27 cellular contexts compared by ENCODE assay signal in the genomic region with DNA sequence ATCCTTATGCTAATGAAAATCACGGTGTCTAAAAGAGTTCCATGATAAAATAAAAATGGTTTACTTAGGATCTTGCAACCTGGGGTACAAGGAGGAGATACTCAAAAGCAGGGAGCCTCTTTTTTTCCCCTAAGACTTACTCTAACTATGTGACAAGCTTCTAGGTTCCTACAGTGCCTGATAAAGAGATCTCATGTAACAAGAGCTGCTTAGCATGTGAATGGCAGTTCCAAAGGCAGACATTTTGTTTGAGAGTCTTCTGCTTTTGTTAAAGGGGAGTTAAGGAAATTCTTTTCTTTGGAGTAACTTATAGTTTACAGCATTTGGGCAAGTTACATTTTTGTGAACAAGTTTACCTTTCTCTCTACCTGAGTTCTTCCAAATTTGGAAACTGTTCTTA.
"Had no signal": no experiment of that assay in that cellular context is flagged by ENCODE, and none has a peak within 500 bp of the region (broad histone marks: within the 10 kb centered on the region; RNA-seq: fewer than 3 reads in every experiment).

No MANE protein-coding gene starts in this region.

- H3K4me3 Mint-ChIP-seq: immature natural killer cell; naive thymus-derived CD8-positive, alpha-beta T cell; nephron progenitor cell; stimulated activated naive B cell treated with anti-CD40 and anti-IgM and Interleukin-4, amounts not matched to agents 10 μg/mL and 1 μg/mL and 100 μg/mL, for 72 hours; stimulated activated naive CD8-positive, alpha-beta T cell treated with anti-CD3 and anti-CD28 coated beads, Interleukin-15, Interleukin-2, amounts not matched to agents 100 ng/mL and 50 ng/mL, for 24 hours had no signal

- H3K27me3 ChIP-seq: esophagus muscularis mucosa, foreskin keratinocyte, gastroesophageal sphincter, heart right ventricle, right lobe of liver, tibial nerve, vagina had no signal

- H3K9ac ChIP-seq: parathyroid adenoma had no signal

- H3K36me3 ChIP-seq: esophagus muscularis mucosa, gastroesophageal sphincter, heart right ventricle, left ventricle myocardium inferior, lower lobe of right lung, right lobe of liver, thoracic aorta, tibial nerve, vagina had no signal

- H3K9me3 ChIP-seq: esophagus muscularis mucosa, gastroesophageal sphincter, lower lobe of right lung, right lobe of liver, thoracic aorta, tibial nerve, vagina had no signal

- H3K36me3 Mint-ChIP-seq: immature natural killer cell; naive thymus-derived CD8-positive, alpha-beta T cell; stimulated activated naive B cell treated with anti-CD40 and anti-IgM and Interleukin-4, amounts not matched to agents 10 μg/mL and 1 μg/mL and 100 μg/mL, for 72 hours had no signal

- H3K27ac ChIP-seq: coronary artery, esophagus muscularis mucosa, foreskin keratinocyte, gastroesophageal sphincter, heart right ventricle, left ventricle myocardium inferior, lower lobe of right lung, parathyroid adenoma, right lobe of liver, thoracic aorta, tibial nerve, vagina had no signal

- H3K4me1 Mint-ChIP-seq: immature natural killer cell; naive thymus-derived CD8-positive, alpha-beta T cell; nephron progenitor cell; stimulated activated naive B cell treated with anti-CD40 and anti-IgM and Interleukin-4, amounts not matched to agents 10 μg/mL and 1 μg/mL and 100 μg/mL, for 72 hours had no signal

- H2AFZ ChIP-seq: parathyroid adenoma had no signal

- H3K4me3 ChIP-seq: coronary artery, esophagus muscularis mucosa, gastroesophageal sphincter, heart right ventricle, left ventricle myocardium inferior, lower lobe of right lung, right lobe of liver, thoracic aorta, tibial nerve, vagina had no signal

- H3K9me3 Mint-ChIP-seq: nephron progenitor cell; stimulated activated naive B cell treated with anti-CD40 and anti-IgM and Interleukin-4, amounts not matched to agents 10 μg/mL and 1 μg/mL and 100 μg/mL, for 72 hours; stimulated activated naive CD8-positive, alpha-beta T cell treated with anti-CD3 and anti-CD28 coated beads, Interleukin-15, Interleukin-2, amounts not matched to agents 100 ng/mL and 50 ng/mL, for 24 hours had no signal

- H3K27ac Mint-ChIP-seq: immature natural killer cell; naive thymus-derived CD8-positive, alpha-beta T cell; nephron progenitor cell; progenitor cell of endocrine pancreas; stimulated activated naive B cell treated with anti-CD40 and anti-IgM and Interleukin-4, amounts not matched to agents 10 μg/mL and 1 μg/mL and 100 μg/mL, for 72 hours; stimulated activated naive CD8-positive, alpha-beta T cell treated with anti-CD3 and anti-CD28 coated beads, Interleukin-15, Interleukin-2, amounts not matched to agents 100 ng/mL and 50 ng/mL, for 24 hours had no signal

- ATAC-seq: foreskin keratinocyte; gastroesophageal sphincter; heart right ventricle; left colon; lower lobe of right lung; naive thymus-derived CD8-positive, alpha-beta T cell; right lobe of liver; stimulated activated naive B cell treated with anti-CD40 and anti-IgM and Interleukin-4, amounts not matched to agents 10 μg/mL and 1 μg/mL and 100 μg/mL, for 72 hours had no signal

- H3K27me3 Mint-ChIP-seq: naive thymus-derived CD8-positive, alpha-beta T cell; progenitor cell of endocrine pancreas; stimulated activated naive B cell treated with anti-CD40 and anti-IgM and Interleukin-4, amounts not matched to agents 10 μg/mL and 1 μg/mL and 100 μg/mL, for 72 hours; stimulated activated naive CD8-positive, alpha-beta T cell treated with anti-CD3 and anti-CD28 coated beads, Interleukin-15, Interleukin-2, amounts not matched to agents 100 ng/mL and 50 ng/mL, for 24 hours had no signal

- DNase-seq: dermis blood vessel endothelial cell; effector memory CD4-positive, alpha-beta T cell; foreskin keratinocyte; heart right ventricle; hippocampal formation; immature natural killer cell; islet precursor cell; kidney glomerular epithelial cell; left colon; left ventricle myocardium inferior; lower lobe of right lung; naive thymus-derived CD8-positive, alpha-beta T cell; nephron progenitor cell; right lobe of liver; small intestine; stimulated activated CD4-positive, alpha-beta T cell treated with anti-CD3 and anti-CD28 coated beads, Interleukin-15, amount 100 ng/mL, for 24 hours; stimulated activated CD4-positive, alpha-beta T cell treated with anti-CD3 and anti-CD28 coated beads, Interleukin-2, amount 100 ng/mL, for 48 hours; stimulated activated naive B cell treated with anti-CD40 and anti-IgM and Interleukin-4, amounts not matched to agents 10 μg/mL and 1 μg/mL and 100 μg/mL, for 72 hours had no signal

- H3K4me1 ChIP-seq: esophagus muscularis mucosa, foreskin keratinocyte, gastroesophageal sphincter, heart right ventricle, left ventricle myocardium inferior, lower lobe of right lung, parathyroid adenoma, right lobe of liver, tibial nerve, vagina had no signal

- H3K79me2 ChIP-seq: parathyroid adenoma had no signal
